Comparison of ENCODE assay signal across 19 cellular contexts in the genomic region with DNA sequence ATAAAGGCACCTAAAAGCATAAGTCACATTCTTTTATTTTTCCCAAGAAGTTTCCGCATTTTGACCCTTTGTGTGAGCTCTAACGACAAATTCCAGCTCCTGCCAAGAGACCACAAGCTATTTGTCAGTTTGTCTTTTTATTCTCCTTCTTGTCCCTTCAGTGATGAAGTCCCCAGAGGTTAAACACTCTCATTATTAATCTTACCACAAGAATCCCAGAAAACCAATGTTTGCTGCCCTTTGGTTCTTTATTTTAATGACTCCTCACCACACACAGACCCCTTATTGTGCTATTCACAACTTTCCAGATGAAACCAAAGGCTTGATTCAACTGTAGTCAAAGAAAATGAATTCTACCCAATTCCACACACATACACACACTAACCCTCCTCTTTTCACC. TPM values are rescaled to one million over a fixed set of nuclear protein-coding genes. Genes with fewer than 3 reads are reported as not detected.
DNase-seq lines count a peak whose midpoint lies in the region; ATAC-seq and TF ChIP-seq lines count a peak whose summit lies in the region.
"Had no signal": no experiment of that assay in that cellular context is flagged by ENCODE, and none has a peak within 500 bp of the region (broad histone marks: within the 10 kb centered on the region; RNA-seq: fewer than 3 reads in every experiment).

No MANE protein-coding gene starts in this region.

- no peaks in the 10 kb centered on the region for H3K4me1 ChIP-seq in prostate gland (replicated peaks)

- no peaks in the 10 kb centered on the region for H3K36me3 Mint-ChIP-seq in Calu3 (ENCODE audit: insufficient read depth, unreplicated experiment)

- no peaks in the 10 kb centered on the region for H3K27me3 ChIP-seq in prostate gland (replicated peaks; ENCODE audit: insufficient read depth)

- no peak overlapping the region for H3K4me3 ChIP-seq in prostate gland
- H3K4me3 ChIP-seq: GM12878, GM23338 had no signal

- CTCF ChIA-PET in Calu3 (lab: Charles Lee), result interaction anchor here (0.9 to 1.3 kb wide), 5 partner anchors 24 to 450 kb away, joined by 3 to 4 read pairs (median 3); a partner anchor contains a TSS

- H3K4me1 Mint-ChIP-seq in Calu3 (ENCODE audit: low read depth, unreplicated experiment), result peaks cover 17% of the 10 kb centered on the region
- H3K4me1 Mint-ChIP-seq: CD4-positive, CD25-positive, alpha-beta regulatory T cell; GM23338 had no signal

- no peaks in the 10 kb centered on the region for H3K9me3 ChIP-seq in prostate gland

- ATAC-seq in HG03135 (IDR thresholded peaks at IDR 0.05; ENCODE audit: unreplicated experiment), result no peak
- no peak for ATAC-seq in GM19395 (IDR thresholded peaks at IDR 0.05; ENCODE audit: unreplicated experiment)
- ATAC-seq: GM12878, GM23338 had no signal

- H3K36me3 ChIP-seq in prostate gland, result no peaks in the 10 kb centered on the region

- no peak for TF ChIP-seq CTCF in Calu3 (IDR thresholded peaks at IDR 0.05; ENCODE audit: unreplicated experiment)
- no peak for TF ChIP-seq CTCF in VCaP (conservative IDR thresholded peaks at IDR 0.05)
- TF ChIP-seq CTCF in prostate gland (IDR thresholded peaks at IDR 0.05), result no peak

- no peak for TF ChIP-seq POLR2A in prostate gland (IDR thresholded peaks at IDR 0.05)

- peak; percentile 8 for DNase-seq in Calu3
- DNase-seq in M059J (ENCODE audit: low read depth), result peak; percentile 23
- peak; percentile 37 for DNase-seq in renal cortical epithelial cell (ENCODE audit: low read depth)
- DNase-seq in prostate gland (ENCODE audit: low spot score), result no peak
- DNase-seq: ACHN; AML-193; CD4-positive, CD25-positive, alpha-beta regulatory T cell; GDM1; NCI-H2029 treated with DMSO at 0.1 percent for 48 hours; NCI-H510A; NK-92 treated with Interleukin-12 subunit alpha and Interleukin-12 subunit beta, amount 100 ng/mL, for 24 hours; OCI-M1 had no signal

- 49% methylated on average over 2 of the region's 2 CpGs for WGBS in prostate gland

- no peaks in the 10 kb centered on the region for H3K27me3 Mint-ChIP-seq in Calu3 (ENCODE audit: unreplicated experiment)

- intact Hi-C loops in Calu3 (cut with micrococcal nuclease; ENCODE audit: unreplicated experiment), result no loop called here
- intact Hi-C loops in prostate gland (cut with DNase I), result no loop called here

- H3K4me3 Mint-ChIP-seq in Calu3 (ENCODE audit: low read depth, unreplicated experiment), result no peak overlapping the region
- H3K4me3 Mint-ChIP-seq: CD4-positive, CD25-positive, alpha-beta regulatory T cell; GM23338; T-helper 2 cell treated with Interferon-gamma antibody and Interleukin-4, amounts not matched to agents 5 μg/mL and 100 μg/mL, for 36 hours had no signal

- no TSS peak for BruUV-seq in Calu3 (replicated peaks; lab: Mats Ljungman, UMichigan)

- H3K27ac Mint-ChIP-seq in Calu3 (ENCODE audit: unreplicated experiment), result no peak overlapping the region
- H3K27ac Mint-ChIP-seq: GM23338; T-helper 2 cell treated with Interferon-gamma antibody and Interleukin-4, amounts not matched to agents 5 μg/mL and 100 μg/mL, for 36 hours had no signal

- H3K9me3 Mint-ChIP-seq in Calu3 (ENCODE audit: low read depth, unreplicated experiment), result no peaks in the 10 kb centered on the region
- H3K9me3 Mint-ChIP-seq: GM23338; T-helper 2 cell treated with Interferon-gamma antibody and Interleukin-4, amounts not matched to agents 5 μg/mL and 100 μg/mL, for 36 hours had no signal

- peak overlapping the region; percentile 73 for H3K27ac ChIP-seq in VCaP
- no peak overlapping the region for H3K27ac ChIP-seq in prostate gland
- H3K27ac ChIP-seq: RWPE1 had no signal

RNA-seq across cellular contexts. Expression of a gene that starts 43.8 kb away (rescaled TPM):
- total RNA-seq in Calu3 (2022) (19.6 and 20.1 TPM in 2 replicates), renal cortical epithelial cell (24.0 and 26.0 TPM in 2 replicates), prostate gland (10 to 100 TPM; 14.7 to 21.9 TPM)
- total RNA-seq in M059J (2014; rRNA removed; shearing (Covaris generic)), result 13.4 and 16.8 TPM in 2 replicates
